In the genomic region with DNA sequence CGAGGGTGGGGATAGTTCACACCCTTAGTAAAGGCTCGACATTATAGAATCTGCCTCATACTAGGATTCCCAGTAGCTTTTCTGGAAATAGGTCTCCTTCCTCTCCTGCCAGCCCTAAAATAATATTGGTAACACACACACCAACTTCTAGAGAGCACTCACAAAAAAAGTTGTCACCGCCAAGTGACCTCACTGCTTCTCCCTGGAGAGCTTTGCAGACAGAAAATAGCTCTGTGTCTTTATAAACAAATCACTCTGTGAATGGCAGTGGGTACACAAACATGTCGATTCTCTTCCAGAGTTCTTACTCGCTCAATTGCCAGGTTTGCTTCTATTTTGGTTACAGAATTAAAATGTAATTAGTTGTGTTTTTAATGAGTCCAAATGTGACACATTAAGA, we compare ENCODE assay signal across 23 cellular contexts.
"Had no signal": no experiment of that assay in that cellular context is flagged by ENCODE, and none has a peak within 500 bp of the region (broad histone marks: within the 10 kb centered on the region; RNA-seq: fewer than 3 reads in every experiment).

No MANE protein-coding gene starts in this region.

- H3K4me1 ChIP-seq: adrenal gland, ascending aorta, heart right ventricle, spleen had no signal

- H3K4me3 ChIP-seq: adrenal gland, ascending aorta, heart right ventricle, mucosa of descending colon, spleen had no signal

- H3K36me3 ChIP-seq: adrenal gland, ascending aorta, brain microvascular endothelial cell, heart right ventricle, spleen had no signal

- DNase-seq: activated CD4-positive, alpha-beta T cell treated with anti-CD3 and anti-CD28 coated beads for 36 hours; activated CD4-positive, alpha-beta T cell treated with anti-CD3 and anti-CD28 coated beads, Interleukin-2, amount 50 U/mL, for 4 hours; activated CD8-positive, alpha-beta memory T cell treated with anti-CD3 and anti-CD28 coated beads, Interleukin-2, amount 50 U/mL, for 48 hours; activated naive CD4-positive, alpha-beta T cell; activated T-cell treated with anti-CD3 and anti-CD28 coated beads, Interleukin-2, amount 50 U/mL, for 4 hours; adrenal gland; brain microvascular endothelial cell; effector CD4-positive, alpha-beta T cell; heart right ventricle; left colon; mesenchymal stem cell; mucosa of descending colon; occipital lobe; spleen; stimulated activated CD4-positive, alpha-beta T cell treated with anti-CD3 and anti-CD28 coated beads, Interleukin-4, amount 100 ng/mL, for 1 hour; stimulated activated naive CD4-positive, alpha-beta T cell treated with Interleukin-2 at 50 U/mL for 16 hours; T-helper 9 cell had no signal

- H3K9me3 ChIP-seq: adrenal gland, ascending aorta, mucosa of descending colon, spleen had no signal

- H3K9me3 Mint-ChIP-seq: activated T-helper 2 cell treated with anti-CD3 and anti-CD28 coated beads, Interferon-gamma antibody, Interleukin-2, Interleukin-4, amounts not matched to agents 10 μg/mL and 5 μg/mL and 100 μg/mL, durations not matched to agents 14 hours and 24 hours and 36 hours; WTC11 had no signal

- H3K4me1 Mint-ChIP-seq: activated CD4-positive, alpha-beta T cell treated with anti-CD3 and anti-CD28 coated beads for 36 hours; neural crest cell; WTC11 had no signal

- H3K27me3 ChIP-seq: adrenal gland, ascending aorta, brain microvascular endothelial cell, heart right ventricle, spleen had no signal

- H3K4me3 Mint-ChIP-seq: activated CD4-positive, alpha-beta T cell treated with anti-CD3 and anti-CD28 coated beads for 36 hours; activated naive CD8-positive, alpha-beta T cell; activated T-cell treated with anti-CD3 and anti-CD28 coated beads, Interleukin-2, amount 50 U/mL, for 4 hours; dendritic cell treated with granulocyte-macrophage colony-stimulating factor and Interleukin-4, amounts not matched to agents 40 ng/mL and 50 ng/mL, for 4 days; neural crest cell; WTC11 had no signal

- H3K27ac Mint-ChIP-seq: activated CD4-positive, alpha-beta T cell treated with anti-CD3 and anti-CD28 coated beads for 36 hours; activated naive CD8-positive, alpha-beta T cell; activated T-helper 2 cell treated with anti-CD3 and anti-CD28 coated beads, Interferon-gamma antibody, Interleukin-2, Interleukin-4, amounts not matched to agents 10 μg/mL and 5 μg/mL and 100 μg/mL, durations not matched to agents 14 hours and 24 hours and 36 hours; dendritic cell treated with granulocyte-macrophage colony-stimulating factor and Interleukin-4, amounts not matched to agents 40 ng/mL and 50 ng/mL, for 4 days; WTC11 had no signal

- H3K27me3 Mint-ChIP-seq: activated CD4-positive, alpha-beta T cell treated with anti-CD3 and anti-CD28 coated beads for 36 hours; activated naive CD8-positive, alpha-beta T cell; dendritic cell treated with granulocyte-macrophage colony-stimulating factor and Interleukin-4, amounts not matched to agents 40 ng/mL and 50 ng/mL, for 4 days had no signal

- H3K27ac ChIP-seq: adrenal gland, ascending aorta, brain microvascular endothelial cell, heart right ventricle, spleen had no signal

- ATAC-seq: activated CD4-positive, alpha-beta T cell treated with anti-CD3 and anti-CD28 coated beads for 36 hours; activated T-cell treated with anti-CD3 and anti-CD28 coated beads, Interleukin-2, amount 50 U/mL, for 4 hours; heart right ventricle; left colon; mucosa of descending colon; WTC11 had no signal

- H3K36me3 Mint-ChIP-seq: activated naive CD8-positive, alpha-beta T cell; WTC11 had no signal
